8 cellular contexts compared by ENCODE assay signal in genomic region chr17:37743875-37744632, GRCh38. TPM values are rescaled to one million over a fixed set of nuclear protein-coding genes. Genes with fewer than 3 reads are reported as not detected.
DNase-seq lines count a peak whose midpoint lies in the region; ATAC-seq and TF ChIP-seq lines count a peak whose summit lies in the region.

No MANE protein-coding gene starts in this region.

- H3K36me3 ChIP-seq in endodermal cell (ENCODE audit: control insufficient read depth, insufficient read depth, low read length) = peaks cover 6% of the 10 kb centered on the region
- no peaks in the 10 kb centered on the region for H3K36me3 ChIP-seq in parathyroid adenoma (ENCODE audit: control insufficient read depth, insufficient read depth, low read length)

- no peak overlapping the region for H3K27ac ChIP-seq in endodermal cell (ENCODE audit: low read depth, low read length)
- no peak overlapping the region for H3K27ac ChIP-seq in parathyroid adenoma

- H3K27me3 Mint-ChIP-seq in endodermal cell (ENCODE audit: insufficient read depth) = peaks cover 84% of the 10 kb centered on the region

- no peaks in the 10 kb centered on the region for H3K9me3 Mint-ChIP-seq in endodermal cell

- H3K9me3 ChIP-seq in endodermal cell (ENCODE audit: control insufficient read depth, low read length) (no peaks in the 10 kb centered on the region), parathyroid adenoma (ENCODE audit: control insufficient read depth, low read length) (no peaks in the 10 kb centered on the region)

- H3K27me3 ChIP-seq in endodermal cell (ENCODE audit: control insufficient read depth, insufficient read depth, low read length, poor library complexity, severe bottlenecking) = peaks cover 52% of the 10 kb centered on the region
- peaks cover 19% of the 10 kb centered on the region for H3K27me3 ChIP-seq in parathyroid adenoma (ENCODE audit: control insufficient read depth, insufficient read depth, low read length)

- peak overlapping the region; percentile 89 for H3K4me3 Mint-ChIP-seq in endodermal cell

- H3K4me1 ChIP-seq in endodermal cell (ENCODE audit: control insufficient read depth, insufficient read depth, low read length) = peaks cover 7% of the 10 kb centered on the region
- H3K4me1 ChIP-seq in parathyroid adenoma = peaks cover 19% of the 10 kb centered on the region

- H3K4me3 ChIP-seq in endodermal cell (ENCODE audit: low read length) (peak overlapping the region; percentile 91), parathyroid adenoma (ENCODE audit: low read depth, low read length) (no peak overlapping the region)

- WGBS in endodermal cell (ENCODE audit: insufficient coverage in 1 of 2, insufficient read length in 1 of 2), 2 experiments = 0 to 1% methylated on average over 34 to 61 of the region's 61 CpGs

- no peaks in the 10 kb centered on the region for H3K79me2 ChIP-seq in parathyroid adenoma

- H3K4me2 ChIP-seq in parathyroid adenoma (ENCODE audit: low read length) = peak overlapping the region; percentile 43

- peaks cover 12% of the 10 kb centered on the region for H3K36me3 Mint-ChIP-seq in endodermal cell (ENCODE audit: low read depth)

- no peak overlapping the region for H2AFZ ChIP-seq in parathyroid adenoma

- peak; percentile 15 for ATAC-seq in GM18511 (IDR thresholded peaks at IDR 0.05; ENCODE audit: unreplicated experiment)
- no peak for ATAC-seq in HG03457 (IDR thresholded peaks at IDR 0.05; ENCODE audit: unreplicated experiment)
- no peak for ATAC-seq in GM21360 (IDR thresholded peaks at IDR 0.05; ENCODE audit: unreplicated experiment)
- ATAC-seq in HG03175 (IDR thresholded peaks at IDR 0.05; ENCODE audit: unreplicated experiment) = no peak

- peak; percentile 14 for DNase-seq in HPDE6-E6E7 (ENCODE audit: extremely low spot score)
- DNase-seq in endodermal cell = peak; percentile 91
- no peak for DNase-seq in SHP77 treated with DMSO at 0.1 percent for 48 hours (lab: John Stamatoyannopoulos, UW)

- peak; percentile 54 for TF ChIP-seq CTCF in endodermal cell (conservative IDR thresholded peaks at IDR 0.05)
- TF ChIP-seq CTCF in parathyroid adenoma (IDR thresholded peaks at IDR 0.05) = no peak

- H3K4me1 Mint-ChIP-seq in endodermal cell = peaks cover 40% of the 10 kb centered on the region

- H3K27ac Mint-ChIP-seq in endodermal cell = peak overlapping the region; percentile 92

- H3K9ac ChIP-seq in endodermal cell (ENCODE audit: extremely low read depth, low read length, poor library complexity, severe bottlenecking) (peak overlapping the region; percentile 66), parathyroid adenoma (no peak overlapping the region)

RNA-seq across cellular contexts. Expression of gene HNF1B, which starts 0.8 kb away (rescaled TPM):
- 10 to 100 TPM; 39.7 to 42.7 TPM for total RNA-seq in endodermal cell
- polyA plus RNA-seq in endodermal cell (2013, experiment 1 of 2) = 4.9 TPM
- polyA plus RNA-seq in endodermal cell (2013, experiment 2 of 2) = 3.9 TPM
